9 cellular contexts compared by ENCODE assay signal in the genomic region with DNA sequence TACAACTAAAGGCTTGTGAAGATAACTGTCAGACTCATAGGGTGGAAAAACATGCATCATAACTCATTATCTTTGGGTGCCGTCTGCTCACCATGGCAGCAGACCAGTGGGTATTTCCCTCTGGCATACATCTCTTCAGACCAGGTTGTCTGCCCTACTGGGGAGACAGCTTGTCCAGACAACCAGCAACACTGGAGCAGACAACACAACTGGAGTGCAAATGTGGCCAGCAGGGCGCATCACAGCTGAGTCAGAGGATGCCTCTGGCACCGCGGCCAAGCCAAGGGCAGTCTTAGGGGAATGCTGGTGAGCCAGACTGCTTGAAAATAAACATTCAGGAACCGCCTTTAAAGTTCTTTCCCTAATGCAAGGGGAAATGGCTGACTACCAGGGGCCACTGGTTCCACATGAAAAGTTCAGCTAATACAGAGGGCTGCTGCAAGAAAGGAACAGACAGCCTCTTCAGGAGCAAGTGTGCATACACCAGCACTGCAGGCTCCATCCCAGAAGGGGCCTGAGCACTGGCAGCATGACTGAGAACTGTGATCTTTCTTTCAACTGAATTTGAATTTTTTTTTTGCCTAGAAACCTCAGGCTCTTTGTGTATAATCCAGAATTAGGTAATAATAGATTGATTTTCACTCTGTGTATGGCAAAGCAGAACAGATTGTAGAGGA.
DNase-seq lines count a peak whose midpoint lies in the region; ATAC-seq, FAIRE-seq and TF ChIP-seq lines count a peak whose summit lies in the region.
"Had no signal": no experiment of that assay in that cellular context is flagged by ENCODE, and none has a peak within 500 bp of the region (broad histone marks: within the 10 kb centered on the region; RNA-seq: fewer than 3 reads in every experiment).

No MANE protein-coding gene starts in this region.

- H3K4me3 Mint-ChIP-seq in endothelial cell (ENCODE audit: unreplicated experiment): no peak overlapping the region

- no peak overlapping the region for H3K4me3 ChIP-seq in retinal pigment epithelial cell (ENCODE audit: low read length)

- FAIRE-seq in RCC 7860 (lab: Jason Lieb, UNC): peak; percentile 96

- no peaks in the 10 kb centered on the region for H3K4me1 Mint-ChIP-seq in endothelial cell (ENCODE audit: unreplicated experiment)

- no peak overlapping the region for H3K27ac Mint-ChIP-seq in endothelial cell (ENCODE audit: unreplicated experiment)

- H3K9me3 Mint-ChIP-seq in endothelial cell (ENCODE audit: unreplicated experiment): no peaks in the 10 kb centered on the region

- ATAC-seq in GM21423 (IDR thresholded peaks at IDR 0.05; ENCODE audit: unreplicated experiment) (no peak), HG02571 (IDR thresholded peaks at IDR 0.05; ENCODE audit: unreplicated experiment) (no peak)

- H3K36me3 Mint-ChIP-seq in endothelial cell (ENCODE audit: low read depth, unreplicated experiment): no peaks in the 10 kb centered on the region

- DNase-seq in ELF-1 (ENCODE audit: low read depth, low spot score): peak; percentile 69
- peak; percentile 100 for DNase-seq in RCC 7860 (ENCODE audit: low spot score)
- peak; percentile 86 for DNase-seq in fibroblast of the conjunctiva (ENCODE audit: low read depth)
- no peak for DNase-seq in retinal pigment epithelial cell (ENCODE audit: low read depth)
- DNase-seq in endothelial cell (ENCODE audit: low spot score): no peak
- DNase-seq in activated CD4-positive, alpha-beta T cell treated with anti-CD3 and anti-CD28 coated beads, Interleukin-2, amount 50 U/mL, for 4 hours: no peak
- DNase-seq: cortex of kidney had no signal

- H3K27me3 Mint-ChIP-seq in endothelial cell (ENCODE audit: unreplicated experiment): no peaks in the 10 kb centered on the region

- TF ChIP-seq CTCF in retinal pigment epithelial cell (conservative IDR thresholded peaks at IDR 0.05; ENCODE audit: low read depth, low read length): peak; percentile 39
- TF ChIP-seq CTCF in endothelial cell (IDR thresholded peaks at IDR 0.05; ENCODE audit: unreplicated experiment): no peak

Comparison
In these comparisons a context has a peak if more than half of its experiments do, and no peak if none do; other contexts are left out.
1. DNase-seq: peak in ELF-1 (single experiment), RCC 7860 (single experiment) and fibroblast of the conjunctiva (single experiment); none in retinal pigment epithelial cell (single experiment), endothelial cell (single experiment) and activated CD4-positive, alpha-beta T cell treated with anti-CD3 and anti-CD28 coated beads, Interleukin-2, amount 50 U/mL, for 4 hours (0 of 2).